Comparison of ENCODE assay signal across 14 cellular contexts in genomic region chr1:182035097-182035770, GRCh38. TPM values are rescaled to one million over a fixed set of nuclear protein-coding genes. Genes with fewer than 3 reads are reported as not detected.
DNase-seq lines count a peak whose midpoint lies in the region; ATAC-seq and TF ChIP-seq lines count a peak whose summit lies in the region.
"Had no signal": no experiment of that assay in that cellular context is flagged by ENCODE, and none has a peak within 500 bp of the region (broad histone marks: within the 10 kb centered on the region; RNA-seq: fewer than 3 reads in every experiment).

No MANE protein-coding gene starts in this region.

- 81 to 90% methylated on average over 6 to 7 of the region's 7 CpGs for WGBS in endodermal cell (ENCODE audit: insufficient coverage in 1 of 2, insufficient read length in 1 of 2), 2 experiments
- WGBS in aorta, 2 donors, result 63 to 70% methylated on average over 7 of the region's 7 CpGs

- intact Hi-C loops in CD14-positive monocyte (cut with micrococcal nuclease), result no loop called here
- intact Hi-C loops in aorta (cut with DNase I), result no loop called here

- H3K36me3 ChIP-seq in endodermal cell (ENCODE audit: control insufficient read depth, insufficient read depth, low read length) (no peaks in the 10 kb centered on the region), aorta (ENCODE audit: control insufficient read depth in 1 of 2, insufficient read depth in 2 of 2, low read length in 1 of 2) (no peaks in the 10 kb centered on the region)
- H3K36me3 ChIP-seq: spleen had no signal

- DNase-seq in AG09309 (ENCODE audit: low read depth), result no peak
- DNase-seq in CD14-positive monocyte (ENCODE audit: low spot score), result no peak
- DNase-seq in LNCaP clone FGC (ENCODE audit: low read depth), result no peak
- DNase-seq in endodermal cell, result peak; percentile 83
- DNase-seq in aorta, result no peak
- DNase-seq in OCI-M1 (lab: John Stamatoyannopoulos, UW), result no peak
- no peak for DNase-seq in glutamatergic neuron
- DNase-seq: caudate nucleus, kidney glomerular epithelial cell, NCI-H2081, SHP77, spleen had no signal

- H3K36me3 Mint-ChIP-seq in CD14-positive monocyte (no peaks in the 10 kb centered on the region), endodermal cell (ENCODE audit: low read depth) (no peaks in the 10 kb centered on the region), glutamatergic neuron (ENCODE audit: unreplicated experiment) (peaks cover 4% of the 10 kb centered on the region)

- no peak overlapping the region for H3K9ac ChIP-seq in endodermal cell (ENCODE audit: extremely low read depth, low read length, poor library complexity, severe bottlenecking)

- no peak overlapping the region for H3K4me3 Mint-ChIP-seq in CD14-positive monocyte
- no peak overlapping the region for H3K4me3 Mint-ChIP-seq in endodermal cell
- H3K4me3 Mint-ChIP-seq in glutamatergic neuron (ENCODE audit: unreplicated experiment), result no peak overlapping the region
- H3K4me3 Mint-ChIP-seq: natural killer cell treated with Interleukin-12 subunit alpha and Interleukin-12 subunit beta and Interleukin-15 and Interleukin-18, amount 100 ng/mL, for 72 hours had no signal

- no peak overlapping the region for H3K4me3 ChIP-seq in AG09309 (ENCODE audit: control insufficient read depth, low read depth, low read length)
- H3K4me3 ChIP-seq in LNCaP clone FGC (ENCODE audit: low read depth, low read length), result no peak overlapping the region
- H3K4me3 ChIP-seq in endodermal cell (ENCODE audit: low read length), result no peak overlapping the region
- no peak overlapping the region for H3K4me3 ChIP-seq in aorta (ENCODE audit: low read length in 2 of 2)
- H3K4me3 ChIP-seq: spleen had no signal

- H3K9me3 Mint-ChIP-seq in CD14-positive monocyte, result peaks cover 5 to 35% (median 22%) of the 10 kb centered on the region in 7 donors
- H3K9me3 Mint-ChIP-seq in endodermal cell, result peaks cover 36% of the 10 kb centered on the region
- H3K9me3 Mint-ChIP-seq in glutamatergic neuron (ENCODE audit: unreplicated experiment), result no peaks in the 10 kb centered on the region
- H3K9me3 Mint-ChIP-seq: natural killer cell treated with Interleukin-12 subunit alpha and Interleukin-12 subunit beta and Interleukin-15 and Interleukin-18, amount 100 ng/mL, for 72 hours had no signal

- ATAC-seq in aorta (ENCODE audit: low FRiP score), result no peak
- ATAC-seq: natural killer cell treated with Interleukin-12 subunit alpha and Interleukin-12 subunit beta and Interleukin-15 and Interleukin-18, amount 100 ng/mL, for 72 hours had no signal

- H3K4me1 Mint-ChIP-seq in CD14-positive monocyte (peaks cover 3% of the 10 kb centered on the region), endodermal cell (peaks cover 8% of the 10 kb centered on the region), glutamatergic neuron (ENCODE audit: low read depth, unreplicated experiment) (no peaks in the 10 kb centered on the region)

- TF ChIP-seq CTCF in AG09309 (IDR thresholded peaks at IDR 0.05; ENCODE audit: control insufficient read depth, insufficient read depth, low read depth, low read length, missing control alignments) (peak; percentile 17), CD14-positive monocyte (IDR thresholded peaks at IDR 0.05) (peak; percentile 30), LNCaP clone FGC (IDR thresholded peaks at IDR 0.05; ENCODE audit: control insufficient read depth, extremely low read depth, insufficient read depth) (peak; percentile 26; the same call in 1 of the 2 replicates), endodermal cell (conservative IDR thresholded peaks at IDR 0.05) (peak; percentile 86), glutamatergic neuron (IDR thresholded peaks at IDR 0.05; ENCODE audit: partially characterized antibody, unreplicated experiment) (no peak)

- H3K27ac Mint-ChIP-seq in CD14-positive monocyte (no peak overlapping the region), endodermal cell (no peak overlapping the region), glutamatergic neuron (ENCODE audit: unreplicated experiment) (no peak overlapping the region)
- H3K27ac Mint-ChIP-seq: activated T-helper 2 cell treated with anti-CD3 and anti-CD28 coated beads, Interferon-gamma antibody, Interleukin-2, Interleukin-4, amounts not matched to agents 10 μg/mL and 5 μg/mL and 100 μg/mL, durations not matched to agents 14 hours and 24 hours and 36 hours; natural killer cell treated with Interleukin-12 subunit alpha and Interleukin-12 subunit beta and Interleukin-15 and Interleukin-18, amount 100 ng/mL, for 72 hours had no signal

- H3K9me3 ChIP-seq in endodermal cell (ENCODE audit: control insufficient read depth, low read length) (peaks cover 42% of the 10 kb centered on the region), aorta (ENCODE audit: control insufficient read depth, low read length) (no peaks in the 10 kb centered on the region)

- peaks cover 15% of the 10 kb centered on the region for H3K27me3 ChIP-seq in endodermal cell (ENCODE audit: control insufficient read depth, insufficient read depth, low read length, poor library complexity, severe bottlenecking)
- H3K27me3 ChIP-seq in aorta (ENCODE audit: control insufficient read depth in 1 of 2, insufficient read depth in 2 of 2, low read length in 1 of 2), result peaks cover 0 to 1% of the 10 kb centered on the region in 2 donors
- H3K27me3 ChIP-seq: spleen had no signal

- H3K4me1 ChIP-seq in endodermal cell (ENCODE audit: control insufficient read depth, insufficient read depth, low read length) (no peaks in the 10 kb centered on the region), aorta (ENCODE audit: control insufficient read depth in 1 of 2, insufficient read depth in 2 of 2, low read length in 2 of 2) (no peaks in the 10 kb centered on the region)

- peaks cover 0 to 7% (median 1%) of the 10 kb centered on the region in 3 donors for H3K27me3 Mint-ChIP-seq in CD14-positive monocyte (ENCODE audit: low read depth in 3 of 3)
- peaks cover 13% of the 10 kb centered on the region for H3K27me3 Mint-ChIP-seq in endodermal cell (ENCODE audit: insufficient read depth)
- H3K27me3 Mint-ChIP-seq in glutamatergic neuron (ENCODE audit: unreplicated experiment), result no peaks in the 10 kb centered on the region
- H3K27me3 Mint-ChIP-seq: natural killer cell treated with Interleukin-12 subunit alpha and Interleukin-12 subunit beta and Interleukin-15 and Interleukin-18, amount 100 ng/mL, for 72 hours had no signal

- no peak overlapping the region for H3K27ac ChIP-seq in endodermal cell (ENCODE audit: low read depth, low read length)
- no peak overlapping the region for H3K27ac ChIP-seq in aorta (ENCODE audit: low read depth in 1 of 2, low read length in 2 of 2)
- H3K27ac ChIP-seq: spleen had no signal

RNA-seq across cellular contexts. Expression of gene ZNF648, which starts 26.3 kb away (rescaled TPM):
- polyA plus RNA-seq in CD14-positive monocyte, result not detected
- total RNA-seq in endodermal cell, result under 1 TPM in 1 of 2 donors, not detected in 1; 0.29 TPM
- polyA plus RNA-seq in endodermal cell (2013, experiment 1 of 2), result 0.11 TPM
- polyA plus RNA-seq in endodermal cell (2013, experiment 2 of 2), result 0.25 TPM
- total RNA-seq in aorta, result not detected
- not detected for polyA plus RNA-seq in aorta
- not detected for total RNA-seq in glutamatergic neuron (ENCODE audit: unreplicated experiment)
- total RNA-seq: activated T-helper 2 cell treated with anti-CD3 and anti-CD28 coated beads, Interferon-gamma antibody, Interleukin-2, Interleukin-4, amounts not matched to agents 10 μg/mL and 5 μg/mL and 100 μg/mL, durations not matched to agents 14 hours and 24 hours and 36 hours; natural killer cell treated with Interleukin-12 subunit alpha and Interleukin-12 subunit beta and Interleukin-15 and Interleukin-18, amount 100 ng/mL, for 72 hours had no signal
- polyA plus RNA-seq: spleen had no signal
